In genomic region chr18:73646772-73647171, GRCh38 we compare ENCODE assay signal across 16 cellular contexts.
DNase-seq lines count a peak whose midpoint lies in the region; ATAC-seq and TF ChIP-seq lines count a peak whose summit lies in the region.
"Had no signal": no experiment of that assay in that cellular context is flagged by ENCODE, and none has a peak within 500 bp of the region (broad histone marks: within the 10 kb centered on the region; RNA-seq: fewer than 3 reads in every experiment).

No MANE protein-coding gene starts in this region.

- POLR2A ChIA-PET in BJ (lab: Charles Lee) = no interaction called here

- no peak for TF ChIP-seq CTCF in BJ (IDR thresholded peaks at IDR 0.05; ENCODE audit: insufficient read depth, low read depth, low read length)

- no peak overlapping the region for H3K4me3 ChIP-seq in BJ (ENCODE audit: low read depth, low read length)

- CTCF ChIA-PET in BJ (lab: Yijun Ruan, JAX) = interaction anchor here (1.1 to 1.9 kb wide), 3 partner anchors 12 to 32 kb away, joined by 3 to 5 read pairs (median 5); no protein-coding TSS in a partner anchor

- H3K36me3 ChIP-seq in BJ (ENCODE audit: control insufficient read depth, insufficient read depth, low read length) = no peaks in the 10 kb centered on the region
- H3K36me3 ChIP-seq: BE2C had no signal

- DNase-seq in BJ (ENCODE audit: low read depth) (peak; percentile 36), RPMI7951 (ENCODE audit: low read depth) (peak; percentile 79), dermis blood vessel endothelial cell (peak; percentile 85), kidney tubule cell (ENCODE audit: low spot score) (peak; percentile 96), activated gamma-delta T cell (lab: John Stamatoyannopoulos, UW) (no peak), medulla oblongata (ENCODE audit: extremely low spot score) (no peak), NCI-H2171 treated with DMSO at 0.1 percent for 48 hours (lab: John Stamatoyannopoulos, UW) (no peak)
- DNase-seq: activated CD4-positive, alpha-beta T cell treated with anti-CD3 and anti-CD28 coated beads, Interleukin-2, amount 50 U/mL, for 48 hours; activated naive CD8-positive, alpha-beta T cell treated with anti-CD3 and anti-CD28 coated beads, Interleukin-2, amount 50 U/mL, for 24 hours; BE2C; hypothalamus; KBM-7; left ventricle myocardium superior; naive thymus-derived CD8-positive, alpha-beta T cell; NCI-H345 had no signal

- H3K27me3 ChIP-seq in BJ (ENCODE audit: control insufficient read depth, insufficient read depth, low read length) = no peaks in the 10 kb centered on the region
- H3K27me3 ChIP-seq: BE2C had no signal

- no peak for ATAC-seq in HG03108 (IDR thresholded peaks at IDR 0.05; ENCODE audit: unreplicated experiment)
- ATAC-seq: activated naive CD8-positive, alpha-beta T cell treated with anti-CD3 and anti-CD28 coated beads, Interleukin-2, amount 50 U/mL, for 24 hours; left ventricle myocardium superior; naive thymus-derived CD8-positive, alpha-beta T cell had no signal

Comparison
In these comparisons a context has a peak if more than half of its experiments do, and no peak if none do; other contexts are left out.
1. DNase-seq: peak in BJ (single experiment), RPMI7951 (single experiment), dermis blood vessel endothelial cell (single experiment) and kidney tubule cell (single experiment); none in activated gamma-delta T cell (single experiment), medulla oblongata (single experiment) and NCI-H2171 treated with DMSO at 0.1 percent for 48 hours (single experiment).